In genomic region chr11:65506770-65507485, GRCh38 we compare ENCODE assay signal across 1 cellular context.
TF ChIP-seq lines count a peak whose summit lies in the region.

No MANE protein-coding gene starts in this region.

TF ChIP-seq in K562, 482 proteins besides CTCF, POLR2A, EP300 and RAD21 (continued from another document and continues in another):
- TF ChIP-seq CREB1 (IDR thresholded peaks at IDR 0.05) = peak; percentile 65
- TF ChIP-seq CREB1 (CRISPR knock-in tag; IDR thresholded peaks at IDR 0.05) = peak; percentile 62; the same call in 1 of the 2 replicates
- TF ChIP-seq SRSF9 (IDR thresholded peaks at IDR 0.05; ENCODE audit: borderline replicate concordance, low read depth, low read length) = no peak
- TF ChIP-seq CHCHD3 (CRISPR knock-in tag; IDR thresholded peaks at IDR 0.05) = peak; percentile 77
- TF ChIP-seq ZNF512 (tag; IDR thresholded peaks at IDR 0.05) = no peak
- peak; percentile 20; the same call in 1 of the 2 replicates for TF ChIP-seq ZNF764 (CRISPR knock-in tag; IDR thresholded peaks at IDR 0.05; ENCODE audit: low read depth)
- TF ChIP-seq ZZZ3 (IDR thresholded peaks at IDR 0.05) = no peak
- peak; percentile 99 for TF ChIP-seq EWSR1 (IDR thresholded peaks at IDR 0.05; ENCODE audit: borderline replicate concordance, low read depth, partially characterized antibody)
- 0 out of 2 replicates have a peak, but pooled peaks have one; percentile 75 for TF ChIP-seq ZKSCAN1 (IDR thresholded peaks at IDR 0.05; ENCODE audit: low read depth, low read length)
- peak; percentile 26; the same call in 1 of the 2 replicates for TF ChIP-seq FOXM1 (IDR thresholded peaks at IDR 0.05; ENCODE audit: low read depth)
- TF ChIP-seq FOXM1 (CRISPR knock-in tag; IDR thresholded peaks at IDR 0.05; ENCODE audit: low read depth) = peak; percentile 35; the same call in 1 of the 2 replicates
- TF ChIP-seq ZNF41 (CRISPR knock-in tag; conservative IDR thresholded peaks at IDR 0.05) = peak; percentile 91
- TF ChIP-seq PURB (CRISPR knock-in tag; IDR thresholded peaks at IDR 0.05; ENCODE audit: low read depth) = no peak
- TF ChIP-seq NR2C1 (IDR thresholded peaks at IDR 0.05) = peak; percentile 41; the same call in 1 of the 2 replicates
- TF ChIP-seq NR2C1 (tag; IDR thresholded peaks at IDR 0.05) = peak; percentile 30; the same call in 1 of the 2 replicates
- TF ChIP-seq HES1 (IDR thresholded peaks at IDR 0.05; ENCODE audit: low read depth) = no peak; the same call in 1 of the 2 replicates
- TF ChIP-seq SNIP1 (IDR thresholded peaks at IDR 0.05; ENCODE audit: low read depth) = no peak
- TF ChIP-seq RERE (CRISPR knock-in tag; IDR thresholded peaks at IDR 0.05; ENCODE audit: borderline replicate concordance) = 0 out of 2 replicates have a peak, but pooled peaks have one; percentile 81
- peak; percentile 85 for TF ChIP-seq RBFOX2 (IDR thresholded peaks at IDR 0.05; ENCODE audit: low read depth, low read length)
- peak; percentile 87 for TF ChIP-seq ZNF436 (CRISPR knock-in tag; IDR thresholded peaks at IDR 0.05)
- TF ChIP-seq PHF8 (IDR thresholded peaks at IDR 0.05; ENCODE audit: borderline replicate concordance, low read length) = no peak
- peak; percentile 75; the same call in 1 of the 2 replicates for TF ChIP-seq ZNF609 (CRISPR knock-in tag; IDR thresholded peaks at IDR 0.05; ENCODE audit: borderline replicate concordance)
- TF ChIP-seq RBBP5 (IDR thresholded peaks at IDR 0.05; ENCODE audit: borderline replicate concordance, insufficient read depth, low read length, poor library complexity, severe bottlenecking) = no peak
- peak; percentile 96 for TF ChIP-seq ESRRB (CRISPR knock-in tag; IDR thresholded peaks at IDR 0.05; ENCODE audit: borderline replicate concordance)
- no peak for TF ChIP-seq CEBPZ (IDR thresholded peaks at IDR 0.05; ENCODE audit: borderline replicate concordance, low read depth, low read length)
- no peak for TF ChIP-seq FOXJ3 (CRISPR knock-in tag; IDR thresholded peaks at IDR 0.05)
- no peak; the same call in 1 of the 2 replicates for TF ChIP-seq ZNF511 (CRISPR knock-in tag; IDR thresholded peaks at IDR 0.05)
- TF ChIP-seq E2F1 (CRISPR knock-in tag; IDR thresholded peaks at IDR 0.05) = peak; percentile 83; the same call in 1 of the 2 replicates
- TF ChIP-seq SIN3A (IDR thresholded peaks at IDR 0.05; ENCODE audit: borderline replicate concordance in 2 of 2, control insufficient read depth in 1 of 2, low read depth in 2 of 2, low read length in 2 of 2) = peak in 1 of 2 experiments; percentile 98; a peak in 3 of 4 replicates
- TF ChIP-seq ZBTB49 (CRISPR knock-in tag; IDR thresholded peaks at IDR 0.05; ENCODE audit: borderline replicate concordance) = peak; percentile 13; the same call in 1 of the 2 replicates
- no peak for TF ChIP-seq ILK (tag; IDR thresholded peaks at IDR 0.05; ENCODE audit: borderline replicate concordance, low read depth)
- peak; percentile 67 for TF ChIP-seq ZNF174 (CRISPR knock-in tag; IDR thresholded peaks at IDR 0.05)
- no peak for TF ChIP-seq ZNF699 (CRISPR knock-in tag; IDR thresholded peaks at IDR 0.05; ENCODE audit: insufficient replicate concordance)
- no peak for TF ChIP-seq NCOA4 (IDR thresholded peaks at IDR 0.05; ENCODE audit: partially characterized antibody)
- no peak for TF ChIP-seq RBM39 (optimal IDR thresholded peaks at IDR 0.05; ENCODE audit: low read depth, low read length)
- TF ChIP-seq HMG20B (CRISPR knock-in tag; IDR thresholded peaks at IDR 0.05) = peak; percentile 89; the same call in 1 of the 2 replicates
- TF ChIP-seq TCF7 (IDR thresholded peaks at IDR 0.05; ENCODE audit: borderline replicate concordance) = 0 out of 2 replicates have a peak, but pooled peaks have one; percentile 10
- TF ChIP-seq IRF1 (CRISPR knock-in tag; IDR thresholded peaks at IDR 0.05; ENCODE audit: borderline replicate concordance) = peak; percentile 73; the same call in 1 of the 2 replicates
